Comparison of ENCODE assay signal across 24 cellular contexts in the genomic region with DNA sequence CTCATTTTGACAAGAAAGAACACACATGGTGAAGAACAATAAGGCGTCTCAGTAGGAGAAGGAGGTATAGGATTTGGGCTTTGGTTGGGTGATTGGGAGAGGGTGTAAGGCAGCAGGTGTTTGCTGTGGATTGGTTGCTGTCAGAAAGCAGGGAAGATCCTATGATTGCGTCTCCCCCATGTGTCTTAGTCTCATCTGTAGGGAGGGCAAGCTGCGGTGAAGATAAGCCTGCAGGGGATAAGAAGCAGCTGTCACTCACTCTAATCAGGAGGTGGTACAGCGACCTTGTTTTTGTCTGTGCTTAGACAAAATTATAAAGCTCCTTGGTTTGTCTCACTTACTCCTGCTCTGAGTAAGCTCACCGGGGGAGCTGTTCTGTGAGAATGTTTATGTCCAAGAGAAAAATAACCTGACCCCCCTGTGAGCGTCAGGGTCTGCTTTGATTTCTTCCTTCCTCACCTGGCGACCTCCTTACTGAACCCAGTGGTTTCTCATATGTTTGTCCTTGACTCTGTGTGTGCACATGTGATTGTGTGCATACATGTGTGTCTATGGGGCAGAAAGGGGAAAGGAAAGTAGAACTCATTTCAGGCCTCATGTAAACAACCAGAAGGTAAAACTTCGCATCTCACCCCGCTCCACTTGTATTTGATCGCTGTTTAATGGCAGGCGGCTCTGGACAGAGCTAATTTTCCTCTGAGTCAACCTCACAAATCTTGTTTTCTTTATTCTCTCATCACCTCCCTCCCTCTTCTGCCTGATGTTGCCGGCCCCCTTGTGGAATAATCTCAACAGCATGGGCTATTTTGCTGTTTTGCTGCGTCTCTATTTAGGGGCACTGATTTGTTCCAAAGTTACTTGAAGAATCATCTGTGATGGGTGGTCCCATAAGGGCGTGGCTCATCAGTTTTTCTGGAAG.
DNase-seq lines count a peak whose midpoint lies in the region; ATAC-seq and TF ChIP-seq lines count a peak whose summit lies in the region.
"Had no signal": no experiment of that assay in that cellular context is flagged by ENCODE, and none has a peak within 500 bp of the region (broad histone marks: within the 10 kb centered on the region; RNA-seq: fewer than 3 reads in every experiment).

No MANE protein-coding gene starts in this region.

- H3K4me3 ChIP-seq in neural progenitor cell, result no peak overlapping the region
- H3K4me3 ChIP-seq: coronary artery, MG63, prostate gland, skin epidermis had no signal

- ATAC-seq in GM19023 (IDR thresholded peaks at IDR 0.05; ENCODE audit: unreplicated experiment), result no peak
- ATAC-seq: activated naive CD8-positive, alpha-beta T cell treated with anti-CD3 and anti-CD28 coated beads, Interleukin-2, amount 50 U/mL, for 24 hours had no signal

- H3K27me3 ChIP-seq in neural progenitor cell, result no peaks in the 10 kb centered on the region
- H3K27me3 ChIP-seq: brain microvascular endothelial cell, MG63 had no signal

- H3K27me3 Mint-ChIP-seq in neural progenitor cell (ENCODE audit: insufficient read depth, low read depth), result peaks cover 2% of the 10 kb centered on the region

- H3K79me2 ChIP-seq in neural progenitor cell (ENCODE audit: low read depth), result no peaks in the 10 kb centered on the region

- H3K9ac ChIP-seq in neural progenitor cell, result no peak overlapping the region

- no peak overlapping the region for H3K27ac Mint-ChIP-seq in neural progenitor cell
- H3K27ac Mint-ChIP-seq: activated naive CD8-positive, alpha-beta T cell treated with anti-CD3 and anti-CD28 coated beads, Interleukin-2, amount 50 U/mL, for 24 hours; B cell; IgD-negative memory B cell; immature natural killer cell; stimulated activated naive CD8-positive, alpha-beta T cell treated with anti-CD3 and anti-CD28 coated beads, Interleukin-15, Interleukin-2, amounts not matched to agents 100 ng/mL and 50 ng/mL, for 24 hours had no signal

- peak overlapping the region; percentile 17 for H3K4me2 ChIP-seq in neural progenitor cell

- H3K27ac ChIP-seq in neural progenitor cell, result no peak overlapping the region
- H3K27ac ChIP-seq: brain microvascular endothelial cell, coronary artery, HL-60, prostate gland, skin epidermis had no signal

- H3K4me1 Mint-ChIP-seq in neural progenitor cell, result peaks cover 18% of the 10 kb centered on the region
- H3K4me1 Mint-ChIP-seq: activated naive CD8-positive, alpha-beta T cell treated with anti-CD3 and anti-CD28 coated beads, Interleukin-2, amount 50 U/mL, for 24 hours; B cell; IgD-negative memory B cell; immature natural killer cell had no signal

- H3K9me3 Mint-ChIP-seq in neural progenitor cell, result peaks cover 11% of the 10 kb centered on the region

- H3K36me3 ChIP-seq in neural progenitor cell, result no peaks in the 10 kb centered on the region
- H3K36me3 ChIP-seq: brain microvascular endothelial cell, MG63, prostate gland had no signal

- DNase-seq in Daoy (ENCODE audit: low read depth) (peak; percentile 55), NCI-H69 (lab: John Stamatoyannopoulos, UW) (peak; percentile 64), astrocyte of the hippocampus (ENCODE audit: low read depth, low spot score) (peak; percentile 15), neural progenitor cell (ENCODE audit: low spot score) (peak; percentile 18), NCI-H2171 (lab: John Stamatoyannopoulos, UW) (no peak), NCI-H226 (no peak)
- DNase-seq: activated CD8-positive, alpha-beta memory T cell treated with anti-CD3 and anti-CD28 coated beads, Interleukin-2, amount 50 U/mL, for 48 hours; activated effector memory CD4-positive, alpha-beta T cell treated with Interleukin-2 at 50 U/mL for 16 hours; activated naive CD8-positive, alpha-beta T cell treated with anti-CD3 and anti-CD28 coated beads, Interleukin-2, amount 50 U/mL, for 24 hours; brain microvascular endothelial cell; immature natural killer cell; MG63; NCI-H446 treated with DMSO at 0.1 percent for 48 hours; stimulated activated CD4-positive, alpha-beta T cell treated with anti-CD3 and anti-CD28 coated beads, Interleukin-2, amount 100 ng/mL, for 48 hours; T-helper 1 cell; trophoblast cell had no signal

- no peak overlapping the region for H3K4me3 Mint-ChIP-seq in neural progenitor cell
- H3K4me3 Mint-ChIP-seq: activated naive CD8-positive, alpha-beta T cell treated with anti-CD3 and anti-CD28 coated beads, Interleukin-2, amount 50 U/mL, for 24 hours; B cell; IgD-negative memory B cell; immature natural killer cell; stimulated activated naive CD8-positive, alpha-beta T cell treated with anti-CD3 and anti-CD28 coated beads, Interleukin-15, Interleukin-2, amounts not matched to agents 100 ng/mL and 50 ng/mL, for 24 hours had no signal

- peak overlapping the region; percentile 33 for H2AFZ ChIP-seq in neural progenitor cell (replicated peaks)

- no peaks in the 10 kb centered on the region for H4K20me1 ChIP-seq in neural progenitor cell (ENCODE audit: low read depth)

- peaks cover 12% of the 10 kb centered on the region for H3K4me1 ChIP-seq in neural progenitor cell
- H3K4me1 ChIP-seq: prostate gland had no signal

- no peaks in the 10 kb centered on the region for H3K9me3 ChIP-seq in neural progenitor cell (ENCODE audit: low read depth)
- H3K9me3 ChIP-seq: prostate gland had no signal

- H3K36me3 Mint-ChIP-seq in neural progenitor cell, result no peaks in the 10 kb centered on the region
- H3K36me3 Mint-ChIP-seq: IgD-negative memory B cell had no signal

- TF ChIP-seq CTCF in neural progenitor cell (IDR thresholded peaks at IDR 0.05), result no peak

- peaks cover 14% of the 10 kb centered on the region for H3F3A ChIP-seq in neural progenitor cell (ENCODE audit: low read depth)

Comparison
In these comparisons a context has a peak if more than half of its experiments do, and no peak if none do; other contexts are left out.
1. DNase-seq: peak in Daoy (single experiment), NCI-H69 (single experiment), astrocyte of the hippocampus (single experiment) and neural progenitor cell (single experiment); none in NCI-H2171 (single experiment) and NCI-H226 (single experiment).